ENCODE assay signal across 27 cellular contexts in the genomic region with DNA sequence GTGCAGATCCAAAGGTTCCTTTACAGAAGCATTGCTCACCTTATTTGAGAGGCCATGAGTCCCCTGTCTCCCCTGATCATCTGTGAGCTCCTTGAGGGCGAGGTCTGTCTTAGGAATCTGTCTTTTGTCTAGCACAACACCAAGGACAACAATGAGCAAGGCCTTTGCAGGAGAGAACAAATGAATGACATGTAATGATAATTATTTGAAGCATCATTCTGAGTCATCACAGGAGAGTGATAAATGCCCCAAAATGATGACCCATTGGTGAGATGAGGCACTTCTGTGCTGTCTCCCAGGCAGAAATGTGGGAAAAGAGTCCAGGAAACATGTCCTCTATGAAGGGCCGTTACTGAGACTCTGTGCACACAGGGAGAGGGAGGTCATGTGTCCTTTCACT.
DNase-seq lines count a peak whose midpoint lies in the region; FAIRE-seq and TF ChIP-seq lines count a peak whose summit lies in the region.
"Had no signal": no experiment of that assay in that cellular context is flagged by ENCODE, and none has a peak within 500 bp of the region (broad histone marks: within the 10 kb centered on the region; RNA-seq: fewer than 3 reads in every experiment).

No MANE protein-coding gene starts in this region.

- no peak overlapping the region for H3K4me3 ChIP-seq in BLaER1 treated with 17β-estradiol and CSF1 and Interleukin-3, amounts not matched to agents 10 nM and 100 nM
- H3K4me3 ChIP-seq in H1 (ENCODE audit: extremely low read depth in 1 of 4, insufficient read depth in 2 of 4, low read depth in 3 of 4, low read length in 4 of 4): no peak overlapping the region
- H3K4me3 ChIP-seq: GM12878, SJCRH30 had no signal

- peak; percentile 11 for DNase-seq in HT1080 (ENCODE audit: low read depth)
- DNase-seq in H1 (ENCODE audit: low read depth in 1 of 2, low spot score in 2 of 2): no peak
- peak; percentile 4 for DNase-seq in kidney glomerular epithelial cell (lab: John Stamatoyannopoulos, UW)
- no peak for DNase-seq in HUDEP-2 (lab: John Stamatoyannopoulos, UW; ENCODE audit: unreplicated experiment in 76 of 76)
- DNase-seq in putamen (ENCODE audit: low spot score): no peak
- DNase-seq in NCI-H226: no peak
- no peak for DNase-seq in SIG-M5 treated with dmso at 0.1 percent for 504 hours (lab: John Stamatoyannopoulos, UW; ENCODE audit: unreplicated experiment)
- DNase-seq: 8988T; ACHN; BE2C; CD4-positive, CD25-positive, alpha-beta regulatory T cell; DMS153; GDM1; IMR-90; NCI-H1092; NCI-H1417 treated with DMSO at 0.1 percent for 48 hours; NCI-H1694 treated with DMSO at 0.1 percent for 48 hours; NCI-H2081; NCI-H2227 treated with DMSO at 0.1 percent for 48 hours; NCI-H510A; NCI-H748 treated with DMSO at 0.1 percent for 48 hours; SJCRH30 had no signal

- no peak for TF ChIP-seq CTCF in H1 (IDR thresholded peaks at IDR 0.05; ENCODE audit: control extremely low read depth in 1 of 3, insufficient read depth in 1 of 3, low read depth in 1 of 3, low read length in 3 of 3)

- peak overlapping the region in 8 of 11 experiments; percentile 5 to 41 (median 20); a peak in 7 of 22 replicates for H3K4me2 ChIP-seq in BLaER1 treated with 17β-estradiol and CSF1 and Interleukin-3, amounts not matched to agents 10 nM and 100 nM
- no peak overlapping the region for H3K4me2 ChIP-seq in H1 (ENCODE audit: insufficient read depth in 1 of 2, low read depth in 2 of 2, low read length in 2 of 2)
- H3K4me2 ChIP-seq: KMS-11 had no signal

- no peak overlapping the region for H2AFZ ChIP-seq in H1 (ENCODE audit: low read length)

- TF ChIP-seq POLR2A in H1 (IDR thresholded peaks at IDR 0.05; ENCODE audit: control extremely low read depth in 1 of 2, low read depth in 2 of 2, low read length in 2 of 2): no peak

- H3K27ac ChIP-seq in BLaER1 treated with 17β-estradiol and CSF1 and Interleukin-3, amounts not matched to agents 10 nM and 100 nM: no peak overlapping the region
- no peak overlapping the region for H3K27ac ChIP-seq in H1 (ENCODE audit: low read depth, low read length)
- H3K27ac ChIP-seq: KMS-11, SJCRH30 had no signal

- TF ChIP-seq RAD21 in H1 (IDR thresholded peaks at IDR 0.05 in 1 of 2, conservative IDR thresholded peaks at IDR 0.05 in 1 of 2; ENCODE audit: low read depth in 2 of 2, low read length in 2 of 2): no peak

- H3K56ac ChIP-seq in H1 (replicated peaks; ENCODE audit: insufficient read length, low read depth, low read length): no peak overlapping the region

- no peak overlapping the region for H3K23ac ChIP-seq in H1 (ENCODE audit: insufficient read length)

- H3K9me3 ChIP-seq in BLaER1 treated with 17β-estradiol and CSF1 and Interleukin-3, amounts not matched to agents 10 nM and 100 nM (replicated peaks in 1 of 11): no peaks in the 10 kb centered on the region
- H3K9me3 ChIP-seq in H1 (ENCODE audit: insufficient read depth in 2 of 2, low read depth in 1 of 2, low read length in 1 of 2): no peaks in the 10 kb centered on the region
- H3K9me3 ChIP-seq: BE2C, SJCRH30 had no signal

- TF ChIP-seq EP300 in H1 (IDR thresholded peaks at IDR 0.05; ENCODE audit: borderline replicate concordance in 1 of 2, low read depth in 2 of 2, low read length in 2 of 2): no peak

- no peak overlapping the region for H4K8ac ChIP-seq in H1 (ENCODE audit: extremely low read depth, insufficient read depth, low read length)

- H3K23me2 ChIP-seq in H1 (ENCODE audit: low read depth, low read length): no peaks in the 10 kb centered on the region

- H3K36me3 ChIP-seq in BLaER1 treated with 17β-estradiol and CSF1 and Interleukin-3, amounts not matched to agents 10 nM and 100 nM: no peaks in the 10 kb centered on the region
- H3K36me3 ChIP-seq in H1 (ENCODE audit: control insufficient read depth in 2 of 4, insufficient read depth in 4 of 4, low read length in 3 of 4): no peaks in the 10 kb centered on the region
- H3K36me3 ChIP-seq: BE2C, SJCRH30 had no signal

- H4K91ac ChIP-seq in H1 (replicated peaks; ENCODE audit: insufficient read length, low read length): no peak overlapping the region

- H3K4me1 ChIP-seq in BLaER1 treated with 17β-estradiol and CSF1 and Interleukin-3, amounts not matched to agents 10 nM and 100 nM: peaks cover 14 to 62% (median 44%) of the 10 kb centered on the region in 10 experiments
- no peaks in the 10 kb centered on the region for H3K4me1 ChIP-seq in H1 (replicated peaks in 1 of 4; ENCODE audit: control insufficient read depth in 3 of 4, insufficient read depth in 4 of 4, low read length in 3 of 4)
- H3K4me1 ChIP-seq: SJCRH30 had no signal

- WGBS in H1 (ENCODE audit: extremely low coverage in 1 of 2, insufficient coverage in 1 of 2, insufficient read length in 1 of 2, insufficient replicate concordance in 2 of 2, low coverage in 1 of 2, low lambda C conversion rate in 2 of 2, missing lambda C conversion rate in 1 of 2), 2 experiments: 76% methylated on average over 2 of the region's 2 CpGs; no CpG with 5 or more reads in 1 of the 2 experiments

- no peak overlapping the region for H3K9ac ChIP-seq in BLaER1 treated with 17β-estradiol and CSF1 and Interleukin-3, amounts not matched to agents 10 nM and 100 nM
- no peak overlapping the region for H3K9ac ChIP-seq in H1 (replicated peaks in 1 of 4; ENCODE audit: extremely low read depth in 1 of 4, low read depth in 3 of 4, low read length in 3 of 4)
- H3K9ac ChIP-seq: KMS-11 had no signal

- H4K20me1 ChIP-seq in BLaER1 treated with 17β-estradiol and CSF1 and Interleukin-3, amounts not matched to agents 10 nM and 100 nM: no peaks in the 10 kb centered on the region
- no peaks in the 10 kb centered on the region for H4K20me1 ChIP-seq in H1 (replicated peaks in 1 of 2; ENCODE audit: control insufficient read depth in 1 of 2, insufficient read depth in 2 of 2, low read length in 2 of 2)

- no peak for FAIRE-seq in H1 (lab: Jason Lieb, UNC)
- FAIRE-seq: GM12878, HTR-8/SVneo, RCC 7860 had no signal

- H2BK15ac ChIP-seq in H1 (ENCODE audit: low read length): no peak overlapping the region

- no peaks in the 10 kb centered on the region for H3K27me3 ChIP-seq in BLaER1 treated with 17β-estradiol and CSF1 and Interleukin-3, amounts not matched to agents 10 nM and 100 nM
- no peaks in the 10 kb centered on the region for H3K27me3 ChIP-seq in H1 (replicated peaks in 1 of 4; ENCODE audit: control insufficient read depth in 3 of 4, extremely low read depth in 1 of 4, insufficient read depth in 3 of 4, low read length in 3 of 4)
- H3K27me3 ChIP-seq: BE2C, SJCRH30 had no signal

- no peak overlapping the region for H2BK120ac ChIP-seq in H1 (replicated peaks; ENCODE audit: low read depth, low read length)

- no peak overlapping the region for H4K5ac ChIP-seq in H1 (ENCODE audit: insufficient read length, low read depth, low read length)

- H3K14ac ChIP-seq in H1 (ENCODE audit: insufficient read length): no peak overlapping the region

- H2BK12ac ChIP-seq in H1 (ENCODE audit: low read depth, low read length): no peak overlapping the region

- no peak overlapping the region for H2BK5ac ChIP-seq in H1 (ENCODE audit: low read depth, low read length)

- H2AK5ac ChIP-seq in H1 (ENCODE audit: low read depth, low read length): no peak overlapping the region

- POLR2A ChIA-PET in H1 (lab: Charles Lee; ENCODE audit: partially characterized antibody): no interaction called here

- H2BK20ac ChIP-seq in H1 (ENCODE audit: low read length): no peak overlapping the region

- no peaks in the 10 kb centered on the region for H3K79me2 ChIP-seq in H1 (ENCODE audit: control insufficient read depth in 1 of 2, insufficient read depth in 2 of 2, low read length in 2 of 2)

- 0 out of 2 replicates have a peak overlapping the region, but pooled peaks have one; percentile 71 for H3K18ac ChIP-seq in H1 (ENCODE audit: extremely low read depth, low read length)

- H3K79me1 ChIP-seq in H1 (ENCODE audit: low read depth, low read length): no peaks in the 10 kb centered on the region

- no peak overlapping the region for H3K4ac ChIP-seq in H1 (replicated peaks; ENCODE audit: insufficient read length, low read depth, low read length)

- CTCF ChIA-PET in H1 (lab: Charles Lee; ENCODE audit: partially characterized antibody): interaction anchor here (1.2 to 3.4 kb wide), 6 partner anchors 8 to 112 kb away, joined by 3 to 20 read pairs (median 5); no protein-coding TSS in a partner anchor

TF ChIP-seq in H1, 55 proteins besides CTCF, POLR2A, EP300 and RAD21 (continues in another document):
- no peak for TF ChIP-seq CEBPB (IDR thresholded peaks at IDR 0.05; ENCODE audit: low read depth, low read length)
- TF ChIP-seq EGR1 (IDR thresholded peaks at IDR 0.05; ENCODE audit: borderline replicate concordance, low read depth, low read length): no peak
- no peak for TF ChIP-seq NANOG (IDR thresholded peaks at IDR 0.05; ENCODE audit: insufficient read depth, low read depth, low read length, poor library complexity, severe bottlenecking)
- no peak for TF ChIP-seq SIN3A (conservative IDR thresholded peaks at IDR 0.05 in 1 of 2, IDR thresholded peaks at IDR 0.05 in 1 of 2; ENCODE audit: low read depth in 1 of 2, low read length in 2 of 2)
- TF ChIP-seq SAP30 (IDR thresholded peaks at IDR 0.05; ENCODE audit: insufficient read depth, insufficient replicate concordance, low read length): no peak

Comparison
In these comparisons a context has a peak if more than half of its experiments do, and no peak if none do; other contexts are left out.
1. H3K4me2 ChIP-seq: peak in BLaER1 treated with 17β-estradiol and CSF1 and Interleukin-3, amounts not matched to agents 10 nM and 100 nM (8 of 11); none in H1 (0 of 2).
2. DNase-seq: peak in HT1080 (single experiment) and kidney glomerular epithelial cell (single experiment); none in H1 (0 of 2), HUDEP-2 (0 of 76), putamen (single experiment), NCI-H226 (single experiment) and SIG-M5 treated with dmso at 0.1 percent for 504 hours (single experiment).